In the genomic region with DNA sequence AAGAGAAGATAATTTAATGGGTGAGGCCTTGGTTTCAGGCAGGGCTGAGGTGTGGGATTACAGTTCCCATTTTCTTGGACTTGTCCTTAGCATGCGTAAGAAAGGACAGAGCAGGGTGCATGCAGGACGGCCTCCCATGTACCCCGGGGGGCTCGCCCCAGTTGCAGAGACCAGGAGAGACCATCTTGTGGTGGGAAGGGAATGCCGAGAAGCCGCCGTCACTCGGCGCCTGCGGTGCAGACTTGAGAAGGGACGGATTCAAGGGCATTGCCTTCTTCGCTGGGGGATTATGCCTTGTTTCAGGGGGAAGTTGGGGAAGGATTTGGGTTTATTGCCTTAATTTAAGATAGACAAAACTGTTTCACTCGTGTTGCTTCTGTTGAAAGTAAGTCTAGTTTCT, we compare ENCODE assay signal across 33 cellular contexts.
"Had no signal": no experiment of that assay in that cellular context is flagged by ENCODE, and none has a peak within 500 bp of the region (broad histone marks: within the 10 kb centered on the region; RNA-seq: fewer than 3 reads in every experiment).

No MANE protein-coding gene starts in this region.

- H3K36me3 ChIP-seq: adrenal gland, esophagus squamous epithelium had no signal

- H3K36me3 Mint-ChIP-seq: activated CD4-positive, alpha-beta memory T cell treated with anti-CD3 and anti-CD28 coated beads for 36 hours; activated CD8-positive, alpha-beta memory T cell treated with anti-CD3 and anti-CD28 coated beads, Interleukin-2, amount 10 ng/mL, durations not matched to agents 7 days and 5 days; activated naive CD4-positive, alpha-beta T cell treated with anti-CD3 and anti-CD28 coated beads, Interleukin-2, amount 50 U/mL, for 24 hours; activated naive CD8-positive, alpha-beta T cell treated with anti-CD3 and anti-CD28 coated beads for 36 hours had no signal

- H3K4me3 ChIP-seq: adrenal gland, body of pancreas, coronary artery, dorsolateral prefrontal cortex, esophagus squamous epithelium, gastroesophageal sphincter had no signal

- H3K27me3 Mint-ChIP-seq: activated CD4-positive, alpha-beta memory T cell treated with anti-CD3 and anti-CD28 coated beads for 36 hours; activated CD4-positive, alpha-beta T cell treated with anti-CD3 and anti-CD28 coated beads for 36 hours; activated CD4-positive, alpha-beta T cell treated with anti-CD3 and anti-CD28 coated beads, Interleukin-2, amount 10 ng/mL, durations not matched to agents 24 days and 14 days; activated CD8-positive, alpha-beta memory T cell treated with anti-CD3 and anti-CD28 coated beads, Interleukin-2, amount 10 ng/mL, durations not matched to agents 7 days and 5 days; activated naive CD4-positive, alpha-beta T cell treated with anti-CD3 and anti-CD28 coated beads, Interleukin-2, amount 50 U/mL, for 24 hours; activated naive CD8-positive, alpha-beta T cell treated with anti-CD3 and anti-CD28 coated beads for 36 hours; activated naive CD8-positive, alpha-beta T cell treated with anti-CD3 and anti-CD28 coated beads, Interleukin-2, amount 50 U/mL, for 24 hours; dendritic cell treated with granulocyte-macrophage colony-stimulating factor and Interleukin-4, amounts not matched to agents 40 ng/mL and 50 ng/mL, for 4 days had no signal

- H3K4me1 ChIP-seq: adrenal gland, body of pancreas had no signal

- H3K4me1 Mint-ChIP-seq: activated CD4-positive, alpha-beta T cell treated with anti-CD3 and anti-CD28 coated beads for 36 hours; activated CD8-positive, alpha-beta memory T cell treated with anti-CD3 and anti-CD28 coated beads, Interleukin-2, amount 10 ng/mL, durations not matched to agents 7 days and 5 days; activated naive CD4-positive, alpha-beta T cell treated with anti-CD3 and anti-CD28 coated beads, Interleukin-2, amount 50 U/mL, for 24 hours; activated naive CD8-positive, alpha-beta T cell treated with anti-CD3 and anti-CD28 coated beads for 36 hours; activated naive CD8-positive, alpha-beta T cell treated with anti-CD3 and anti-CD28 coated beads, Interleukin-2, amount 50 U/mL, for 24 hours had no signal

- H3K27ac ChIP-seq: adrenal gland, body of pancreas, coronary artery, gastroesophageal sphincter had no signal

- H3K4me3 Mint-ChIP-seq: activated CD4-positive, alpha-beta memory T cell treated with anti-CD3 and anti-CD28 coated beads for 36 hours; activated CD4-positive, alpha-beta T cell treated with anti-CD3 and anti-CD28 coated beads for 36 hours; activated CD4-positive, alpha-beta T cell treated with anti-CD3 and anti-CD28 coated beads, Interleukin-2, amount 10 ng/mL, durations not matched to agents 24 days and 14 days; activated CD8-positive, alpha-beta memory T cell treated with anti-CD3 and anti-CD28 coated beads, Interleukin-2, amount 10 ng/mL, durations not matched to agents 7 days and 5 days; activated CD8-positive, alpha-beta T cell treated with anti-CD3 and anti-CD28 coated beads, Interleukin-2, amount 10 ng/mL, durations not matched to agents 7 days and 5 days; activated naive CD4-positive, alpha-beta T cell treated with anti-CD3 and anti-CD28 coated beads for 36 hours; activated naive CD4-positive, alpha-beta T cell treated with anti-CD3 and anti-CD28 coated beads, Interleukin-2, amount 50 U/mL, for 24 hours; activated naive CD8-positive, alpha-beta T cell treated with anti-CD3 and anti-CD28 coated beads for 36 hours; activated naive CD8-positive, alpha-beta T cell treated with anti-CD3 and anti-CD28 coated beads, Interleukin-2, amount 50 U/mL, for 24 hours; activated T-helper 1 cell treated with anti-CD3 and anti-CD28 coated beads, Interleukin-12 subunit alpha, Interleukin-12 subunit beta, Interleukin-2, Interleukin-4 antibody, amounts not matched to agents 30 ng/mL and 10 ng/mL and 1 ng/mL, durations not matched to agents 14 hours and 24 hours and 36 hours; dendritic cell treated with granulocyte-macrophage colony-stimulating factor and Interleukin-4, amounts not matched to agents 40 ng/mL and 50 ng/mL, for 4 days; endodermal cell had no signal

- DNase-seq: activated CD4-positive, alpha-beta memory T cell treated with anti-CD3 and anti-CD28 coated beads for 36 hours; activated CD4-positive, alpha-beta T cell treated with anti-CD3 and anti-CD28 coated beads for 36 hours; activated CD4-positive, alpha-beta T cell treated with anti-CD3 and anti-CD28 coated beads, Interleukin-2, amount 10 ng/mL, durations not matched to agents 24 days and 14 days; activated CD4-positive, CD25-positive, alpha-beta regulatory T cell; activated CD4-positive, CD25-positive, alpha-beta regulatory T cell treated with anti-CD3 and anti-CD28 coated beads, Interleukin-2, amount 50 U/mL, for 72 hours; activated CD8-positive, alpha-beta memory T cell treated with anti-CD3 and anti-CD28 coated beads, Interleukin-2, amount 10 ng/mL, durations not matched to agents 7 days and 5 days; activated CD8-positive, alpha-beta memory T cell treated with anti-CD3 and anti-CD28 coated beads, Interleukin-2, amount 50 U/mL, for 4 hours; activated CD8-positive, alpha-beta T cell treated with anti-CD3 and anti-CD28 coated beads, Interleukin-2, amount 10 ng/mL, durations not matched to agents 7 days and 5 days; activated effector memory CD4-positive, alpha-beta T cell treated with anti-CD3 and anti-CD28 coated beads, Interleukin-2, amount 50 U/mL, for 16 hours; activated naive CD4-positive, alpha-beta T cell treated with anti-CD3 and anti-CD28 coated beads for 36 hours; activated naive CD8-positive, alpha-beta T cell treated with anti-CD3 and anti-CD28 coated beads for 36 hours; activated naive CD8-positive, alpha-beta T cell treated with anti-CD3 and anti-CD28 coated beads, Interleukin-2, amount 50 U/mL, for 24 hours; activated T-cell treated with anti-CD3 and anti-CD28 coated beads, Interleukin-2, amount 50 U/mL, for 1 hour; activated T-cell treated with anti-CD3 and anti-CD28 coated beads, Interleukin-2, amount 50 U/mL, for 48 hours; adrenal gland; amygdala; aorta; body of pancreas; caudate nucleus; dorsolateral prefrontal cortex; effector memory CD4-positive, alpha-beta T cell; endodermal cell; erythroblast; esophagus squamous epithelium; foreskin melanocyte; T-helper 1 cell; T-helper 2 cell had no signal

- H3K9me3 ChIP-seq: adrenal gland, body of pancreas, esophagus squamous epithelium, gastroesophageal sphincter had no signal

- H3K9me3 Mint-ChIP-seq: activated CD4-positive, alpha-beta memory T cell treated with anti-CD3 and anti-CD28 coated beads for 36 hours; activated CD4-positive, alpha-beta T cell treated with anti-CD3 and anti-CD28 coated beads, Interleukin-2, amount 10 ng/mL, durations not matched to agents 24 days and 14 days; activated naive CD4-positive, alpha-beta T cell treated with anti-CD3 and anti-CD28 coated beads for 36 hours; activated naive CD4-positive, alpha-beta T cell treated with anti-CD3 and anti-CD28 coated beads, Interleukin-2, amount 50 U/mL, for 24 hours; activated naive CD8-positive, alpha-beta T cell treated with anti-CD3 and anti-CD28 coated beads for 36 hours; activated naive CD8-positive, alpha-beta T cell treated with anti-CD3 and anti-CD28 coated beads, Interleukin-2, amount 50 U/mL, for 24 hours; activated T-helper 1 cell treated with anti-CD3 and anti-CD28 coated beads, Interleukin-12 subunit alpha, Interleukin-12 subunit beta, Interleukin-2, Interleukin-4 antibody, amounts not matched to agents 30 ng/mL and 10 ng/mL and 1 ng/mL, durations not matched to agents 14 hours and 24 hours and 36 hours; activated T-helper 2 cell treated with anti-CD3 and anti-CD28 coated beads, Interferon-gamma antibody, Interleukin-2, Interleukin-4, amounts not matched to agents 10 μg/mL and 5 μg/mL and 100 μg/mL, durations not matched to agents 14 hours and 24 hours and 36 hours; dendritic cell treated with granulocyte-macrophage colony-stimulating factor and Interleukin-4, amounts not matched to agents 40 ng/mL and 50 ng/mL, for 4 days had no signal

- H3K27me3 ChIP-seq: adrenal gland, body of pancreas, dorsolateral prefrontal cortex, esophagus squamous epithelium, gastroesophageal sphincter had no signal

- H3K27ac Mint-ChIP-seq: activated CD4-positive, alpha-beta memory T cell treated with anti-CD3 and anti-CD28 coated beads for 36 hours; activated CD4-positive, alpha-beta T cell treated with anti-CD3 and anti-CD28 coated beads for 36 hours; activated CD4-positive, alpha-beta T cell treated with anti-CD3 and anti-CD28 coated beads, Interleukin-2, amount 10 ng/mL, durations not matched to agents 24 days and 14 days; activated CD8-positive, alpha-beta memory T cell treated with anti-CD3 and anti-CD28 coated beads, Interleukin-2, amount 10 ng/mL, durations not matched to agents 7 days and 5 days; activated CD8-positive, alpha-beta T cell treated with anti-CD3 and anti-CD28 coated beads, Interleukin-2, amount 10 ng/mL, durations not matched to agents 7 days and 5 days; activated naive CD4-positive, alpha-beta T cell treated with anti-CD3 and anti-CD28 coated beads for 36 hours; activated naive CD4-positive, alpha-beta T cell treated with anti-CD3 and anti-CD28 coated beads, Interleukin-2, amount 50 U/mL, for 24 hours; activated naive CD8-positive, alpha-beta T cell treated with anti-CD3 and anti-CD28 coated beads for 36 hours; activated naive CD8-positive, alpha-beta T cell treated with anti-CD3 and anti-CD28 coated beads, Interleukin-2, amount 50 U/mL, for 24 hours; activated T-helper 1 cell treated with anti-CD3 and anti-CD28 coated beads, Interleukin-12 subunit alpha, Interleukin-12 subunit beta, Interleukin-2, Interleukin-4 antibody, amounts not matched to agents 30 ng/mL and 10 ng/mL and 1 ng/mL, durations not matched to agents 14 hours and 24 hours and 36 hours; activated T-helper 2 cell treated with anti-CD3 and anti-CD28 coated beads, Interferon-gamma antibody, Interleukin-2, Interleukin-4, amounts not matched to agents 10 μg/mL and 5 μg/mL and 100 μg/mL, durations not matched to agents 14 hours and 24 hours and 36 hours; dendritic cell treated with granulocyte-macrophage colony-stimulating factor and Interleukin-4, amounts not matched to agents 40 ng/mL and 50 ng/mL, for 4 days; endodermal cell had no signal

- ATAC-seq: activated CD4-positive, alpha-beta T cell treated with anti-CD3 and anti-CD28 coated beads for 36 hours; activated CD8-positive, alpha-beta memory T cell treated with anti-CD3 and anti-CD28 coated beads, Interleukin-2, amount 10 ng/mL, durations not matched to agents 7 days and 5 days; activated CD8-positive, alpha-beta T cell treated with anti-CD3 and anti-CD28 coated beads, Interleukin-2, amount 10 ng/mL, durations not matched to agents 7 days and 5 days; activated naive CD8-positive, alpha-beta T cell treated with anti-CD3 and anti-CD28 coated beads, Interleukin-2, amount 50 U/mL, for 24 hours; body of pancreas; gastroesophageal sphincter had no signal
